25 cellular contexts compared by ENCODE assay signal in genomic region chr7:121474301-121474673, GRCh38.
"Had no signal": no experiment of that assay in that cellular context is flagged by ENCODE, and none has a peak within 500 bp of the region (broad histone marks: within the 10 kb centered on the region; RNA-seq: fewer than 3 reads in every experiment).

No MANE protein-coding gene starts in this region.

- H3K4me1 ChIP-seq: adrenal gland, ascending aorta, colonic mucosa, heart right ventricle, lower lobe of right lung, uterus had no signal

- DNase-seq: activated CD4-positive, alpha-beta T cell treated with anti-CD3 and anti-CD28 coated beads, Interleukin-2, amount 10 ng/mL, durations not matched to agents 7 days and 5 days; activated CD4-positive, CD25-positive, alpha-beta regulatory T cell treated with anti-CD3 and anti-CD28 coated beads, Interleukin-2, amount 50 U/mL, for 72 hours; activated CD8-positive, alpha-beta T cell treated with anti-CD3 and anti-CD28 coated beads, Interleukin-2, amount 10 ng/mL, durations not matched to agents 7 days and 5 days; adrenal gland; central memory CD4-positive, alpha-beta T cell; dorsolateral prefrontal cortex; effector memory CD8-positive, alpha-beta T cell; esophagus squamous epithelium; heart right ventricle; lower lobe of right lung; naive thymus-derived CD4-positive, alpha-beta T cell; stimulated activated CD4-positive, alpha-beta T cell treated with anti-CD3 and anti-CD28 coated beads, Interleukin-15, amount 100 ng/mL, for 24 hours; T-helper 1 cell; uterus; WERI-Rb-1 had no signal

- H3K27me3 ChIP-seq: adrenal gland, ascending aorta, colonic mucosa, esophagus squamous epithelium, heart right ventricle, neutrophil, transverse colon, uterus had no signal

- FAIRE-seq: small intestine, TTC549 had no signal

- H3K4me3 ChIP-seq: adrenal gland, ascending aorta, colonic mucosa, dorsolateral prefrontal cortex, esophagus squamous epithelium, heart right ventricle, lower lobe of right lung, transverse colon, uterus had no signal

- ATAC-seq: activated CD8-positive, alpha-beta T cell treated with anti-CD3 and anti-CD28 coated beads, Interleukin-2, amount 10 ng/mL, durations not matched to agents 7 days and 5 days; activated T-helper 17 cell treated with anti-CD3 and anti-CD28 coated beads, Interleukin-2, amount 50 U/mL, for 72 hours; effector memory CD8-positive, alpha-beta T cell; heart right ventricle; left lobe of liver; lower lobe of right lung; naive thymus-derived CD4-positive, alpha-beta T cell; sciatic nerve; stimulated activated memory B cell treated with anti-CD40 and anti-IgM and Interleukin-4, amounts not matched to agents 10 μg/mL and 1 μg/mL and 100 μg/mL, for 72 hours had no signal

- H3K9me3 ChIP-seq: adrenal gland, ascending aorta, colonic mucosa, esophagus squamous epithelium, lower lobe of right lung, neutrophil, transverse colon, uterus had no signal

- H3K27ac ChIP-seq: adrenal gland, ascending aorta, colonic mucosa, dorsolateral prefrontal cortex, esophagus squamous epithelium, heart right ventricle, lower lobe of right lung, neutrophil, transverse colon, uterus, WERI-Rb-1 had no signal

- H3K36me3 ChIP-seq: adrenal gland, ascending aorta, colonic mucosa, esophagus squamous epithelium, heart right ventricle, lower lobe of right lung, neutrophil, transverse colon, uterus, WERI-Rb-1 had no signal
